In the genomic region with DNA sequence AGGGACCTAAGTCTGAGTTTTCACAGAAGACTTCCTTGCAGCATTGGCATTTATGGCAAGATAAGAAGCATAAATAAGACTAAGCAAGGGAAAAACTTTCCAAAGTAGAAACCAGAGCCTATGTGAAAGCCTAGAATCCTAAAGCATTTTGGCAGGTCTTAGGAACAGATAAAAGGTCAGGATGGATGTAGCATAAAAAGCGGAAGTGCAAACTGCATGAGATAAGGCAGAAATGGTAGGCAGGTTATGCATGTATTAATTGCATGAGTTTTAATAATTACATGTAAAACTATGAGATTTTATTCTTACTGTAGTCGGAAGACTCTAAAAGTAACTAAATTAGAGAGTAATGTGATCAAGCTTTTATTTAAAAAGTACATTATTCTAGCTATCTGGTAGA, we compare ENCODE assay signal across 33 cellular contexts.
"Had no signal": no experiment of that assay in that cellular context is flagged by ENCODE, and none has a peak within 500 bp of the region (broad histone marks: within the 10 kb centered on the region; RNA-seq: fewer than 3 reads in every experiment).

No MANE protein-coding gene starts in this region.

- H3K27me3 ChIP-seq: ascending aorta, cardiac muscle cell, colonic mucosa had no signal

- H3K4me1 ChIP-seq: ascending aorta, colonic mucosa had no signal

- H3K36me3 ChIP-seq: ascending aorta, cardiac muscle cell, colonic mucosa, WERI-Rb-1 had no signal

- DNase-seq: activated CD4-positive, alpha-beta memory T cell treated with anti-CD3 and anti-CD28 coated beads, Interleukin-2, amount 10 ng/mL, durations not matched to agents 7 days and 5 days; activated CD4-positive, alpha-beta T cell treated with anti-CD3 and anti-CD28 coated beads for 1 hour; activated CD4-positive, alpha-beta T cell treated with anti-CD3 and anti-CD28 coated beads for 36 hours; activated CD4-positive, alpha-beta T cell treated with anti-CD3 and anti-CD28 coated beads for 48 hours; activated CD4-positive, alpha-beta T cell treated with anti-CD3 and anti-CD28 coated beads, Interleukin-2, amount 10 ng/mL, durations not matched to agents 7 days and 5 days; activated CD4-positive, alpha-beta T cell treated with anti-CD3 and anti-CD28 coated beads, Interleukin-2, amount 50 U/mL, for 48 hours; activated CD4-positive, CD25-positive, alpha-beta regulatory T cell; activated CD8-positive, alpha-beta memory T cell treated with anti-CD3 and anti-CD28 coated beads for 24 hours; activated CD8-positive, alpha-beta memory T cell treated with anti-CD3 and anti-CD28 coated beads, Interleukin-2, amount 10 ng/mL, durations not matched to agents 7 days and 5 days; activated CD8-positive, alpha-beta memory T cell treated with anti-CD3 and anti-CD28 coated beads, Interleukin-2, amount 50 U/mL, for 48 hours; activated CD8-positive, alpha-beta T cell treated with anti-CD3 and anti-CD28 coated beads, Interleukin-2, amount 10 ng/mL, durations not matched to agents 7 days and 5 days; activated effector memory CD4-positive, alpha-beta T cell treated with Interleukin-2 at 50 U/mL for 16 hours; activated gamma-delta T cell; activated naive CD4-positive, alpha-beta T cell treated with anti-CD3 and anti-CD28 coated beads, Interleukin-2, amount 10 ng/mL, durations not matched to agents 7 days and 5 days; activated naive CD4-positive, alpha-beta T cell treated with Interleukin-2 at 50 U/mL for 16 hours; activated naive CD8-positive, alpha-beta T cell treated with anti-CD3 and anti-CD28 coated beads, Interleukin-2, amount 10 ng/mL, durations not matched to agents 7 days and 5 days; activated naive CD8-positive, alpha-beta T cell treated with anti-CD3 and anti-CD28 coated beads, Interleukin-2, amount 50 U/mL, for 24 hours; activated T-cell treated with anti-CD3 and anti-CD28 coated beads, Interleukin-2, amount 50 U/mL, for 24 hours; activated T-cell treated with anti-CD3 and anti-CD28 coated beads, Interleukin-2, amount 50 U/mL, for 48 hours; amygdala; anterior cingulate cortex; caudate nucleus; cerebellar nuclear complex; colonic mucosa; T-helper 2 cell; T-helper 9 cell; WERI-Rb-1 had no signal

- FAIRE-seq: bronchial epithelial cell, TTC549 had no signal

- H3K9me3 ChIP-seq: ascending aorta, colonic mucosa had no signal

- ATAC-seq: activated CD4-positive, alpha-beta T cell treated with anti-CD3 and anti-CD28 coated beads for 36 hours; activated CD4-positive, CD25-positive, alpha-beta regulatory T cell treated with anti-CD3 and anti-CD28 coated beads, Interleukin-2, amount 50 U/mL, for 24 hours; activated CD8-positive, alpha-beta memory T cell treated with anti-CD3 and anti-CD28 coated beads, Interleukin-2, amount 10 ng/mL, durations not matched to agents 7 days and 5 days; activated CD8-positive, alpha-beta T cell treated with anti-CD3 and anti-CD28 coated beads, Interleukin-2, amount 10 ng/mL, durations not matched to agents 7 days and 5 days; activated naive CD8-positive, alpha-beta T cell treated with anti-CD3 and anti-CD28 coated beads, Interleukin-2, amount 50 U/mL, for 24 hours; WTC11 had no signal

- H3K27ac ChIP-seq: ascending aorta, cardiac muscle cell, colonic mucosa, WERI-Rb-1 had no signal

- H3K4me3 ChIP-seq: ascending aorta, cardiac muscle cell, colonic mucosa had no signal
